ENCODE assay signal across 9 cellular contexts in the genomic region with DNA sequence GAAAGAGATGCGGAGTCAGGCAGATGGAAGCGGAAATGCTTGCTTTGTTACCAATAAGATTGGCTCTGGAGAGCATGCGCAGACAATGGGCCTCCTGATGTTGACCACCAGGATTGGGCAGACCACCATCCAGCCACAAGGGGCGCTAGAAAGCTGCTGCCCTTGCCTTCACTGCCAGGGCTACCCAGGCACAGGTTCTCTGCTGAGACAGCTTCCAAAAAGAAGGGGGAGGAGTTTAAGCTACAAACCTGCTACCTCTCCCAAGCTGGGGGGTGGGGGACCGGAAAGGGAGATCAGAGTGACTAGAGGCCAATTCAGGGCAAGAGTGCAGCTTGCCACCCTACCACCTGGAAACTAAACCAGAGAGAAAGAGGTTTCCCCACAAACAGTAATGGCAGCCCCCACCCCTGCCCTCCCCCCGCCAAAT.
DNase-seq lines count a peak whose midpoint lies in the region; ATAC-seq and TF ChIP-seq lines count a peak whose summit lies in the region.
"Had no signal": no experiment of that assay in that cellular context is flagged by ENCODE, and none has a peak within 500 bp of the region (broad histone marks: within the 10 kb centered on the region; RNA-seq: fewer than 3 reads in every experiment).

No MANE protein-coding gene starts in this region.

- DNase-seq in NCI-H1417 (lab: John Stamatoyannopoulos, UW) (peak in 2 of 3 experiments; percentile 18 to 29), NCI-H1417 treated with DMSO at 0.1 percent for 48 hours (lab: John Stamatoyannopoulos, UW) (no peak), LoVo (ENCODE audit: low spot score) (peak; percentile 28), foreskin fibroblast (peak in 1 of 2 donors; percentile 2), SIG-M5 treated with dmso at 0.1 percent for 504 hours (lab: John Stamatoyannopoulos, UW; ENCODE audit: unreplicated experiment) (no peak)
- DNase-seq in activated CD4-positive, alpha-beta memory T cell treated with anti-CD3 and anti-CD28 coated beads, Interleukin-2, amount 10 ng/mL, durations not matched to agents 7 days and 5 days = peak; percentile 48
- DNase-seq in stimulated activated CD4-positive, alpha-beta T cell treated with anti-CD3 and anti-CD28 coated beads, Interleukin-1b, Interleukin-23, amount 100 ng/mL, for 4 hours (ENCODE audit: low read depth in 2 of 2) = peak; percentile 19 to 45

- CTCF ChIA-PET in activated CD4-positive, alpha-beta memory T cell treated with anti-CD3 and anti-CD28 coated beads, Interleukin-2, amount 10 ng/mL, durations not matched to agents 7 days and 5 days (lab: Charles Lee) = interaction anchor here (0.7 to 1.3 kb wide), 7 partner anchors 10 to 81 kb away, joined by 3 to 4 read pairs (median 4); no protein-coding TSS in a partner anchor

- TF ChIP-seq CTCF in foreskin fibroblast (IDR thresholded peaks at IDR 0.05; ENCODE audit: low read depth, low read length) = peak; percentile 37

- no peaks in the 10 kb centered on the region for H3K36me3 Mint-ChIP-seq in activated CD4-positive, alpha-beta memory T cell treated with anti-CD3 and anti-CD28 coated beads, Interleukin-2, amount 10 ng/mL, durations not matched to agents 7 days and 5 days (ENCODE audit: low read depth)
- H3K36me3 Mint-ChIP-seq: activated naive CD8-positive, alpha-beta T cell had no signal

- POLR2A ChIA-PET in activated CD4-positive, alpha-beta memory T cell treated with anti-CD3 and anti-CD28 coated beads, Interleukin-2, amount 10 ng/mL, durations not matched to agents 7 days and 5 days (lab: Charles Lee) = no interaction called here

- no peak for ATAC-seq in GM18870 (IDR thresholded peaks at IDR 0.05; ENCODE audit: unreplicated experiment)

- no peak overlapping the region for H3K27ac Mint-ChIP-seq in activated CD4-positive, alpha-beta memory T cell treated with anti-CD3 and anti-CD28 coated beads, Interleukin-2, amount 10 ng/mL, durations not matched to agents 7 days and 5 days
- H3K27ac Mint-ChIP-seq: activated naive CD8-positive, alpha-beta T cell had no signal

- no peak overlapping the region for H3K4me3 ChIP-seq in foreskin fibroblast (ENCODE audit: low read depth in 1 of 2, low read length in 2 of 2)

- H3K4me1 Mint-ChIP-seq in activated CD4-positive, alpha-beta memory T cell treated with anti-CD3 and anti-CD28 coated beads, Interleukin-2, amount 10 ng/mL, durations not matched to agents 7 days and 5 days = no peaks in the 10 kb centered on the region

- H3K9me3 Mint-ChIP-seq in activated CD4-positive, alpha-beta memory T cell treated with anti-CD3 and anti-CD28 coated beads, Interleukin-2, amount 10 ng/mL, durations not matched to agents 7 days and 5 days = no peaks in the 10 kb centered on the region

- H3K4me3 Mint-ChIP-seq in activated CD4-positive, alpha-beta memory T cell treated with anti-CD3 and anti-CD28 coated beads, Interleukin-2, amount 10 ng/mL, durations not matched to agents 7 days and 5 days = no peak overlapping the region
- H3K4me3 Mint-ChIP-seq: activated naive CD8-positive, alpha-beta T cell had no signal

- H3K27me3 Mint-ChIP-seq in activated CD4-positive, alpha-beta memory T cell treated with anti-CD3 and anti-CD28 coated beads, Interleukin-2, amount 10 ng/mL, durations not matched to agents 7 days and 5 days = peaks cover 21% of the 10 kb centered on the region

Comparison
In these comparisons a context has a peak if more than half of its experiments do, and no peak if none do; other contexts are left out.
1. DNase-seq: peak in NCI-H1417 (2 of 3), LoVo (single experiment), activated CD4-positive, alpha-beta memory T cell treated with anti-CD3 and anti-CD28 coated beads, Interleukin-2, amount 10 ng/mL, durations not matched to agents 7 days and 5 days (single experiment) and stimulated activated CD4-positive, alpha-beta T cell treated with anti-CD3 and anti-CD28 coated beads, Interleukin-1b, Interleukin-23, amount 100 ng/mL, for 4 hours (2 of 2); none in NCI-H1417 treated with DMSO at 0.1 percent for 48 hours (single experiment) and SIG-M5 treated with dmso at 0.1 percent for 504 hours (single experiment).